ENCODE assay signal across 1 cellular context in the genomic region with DNA sequence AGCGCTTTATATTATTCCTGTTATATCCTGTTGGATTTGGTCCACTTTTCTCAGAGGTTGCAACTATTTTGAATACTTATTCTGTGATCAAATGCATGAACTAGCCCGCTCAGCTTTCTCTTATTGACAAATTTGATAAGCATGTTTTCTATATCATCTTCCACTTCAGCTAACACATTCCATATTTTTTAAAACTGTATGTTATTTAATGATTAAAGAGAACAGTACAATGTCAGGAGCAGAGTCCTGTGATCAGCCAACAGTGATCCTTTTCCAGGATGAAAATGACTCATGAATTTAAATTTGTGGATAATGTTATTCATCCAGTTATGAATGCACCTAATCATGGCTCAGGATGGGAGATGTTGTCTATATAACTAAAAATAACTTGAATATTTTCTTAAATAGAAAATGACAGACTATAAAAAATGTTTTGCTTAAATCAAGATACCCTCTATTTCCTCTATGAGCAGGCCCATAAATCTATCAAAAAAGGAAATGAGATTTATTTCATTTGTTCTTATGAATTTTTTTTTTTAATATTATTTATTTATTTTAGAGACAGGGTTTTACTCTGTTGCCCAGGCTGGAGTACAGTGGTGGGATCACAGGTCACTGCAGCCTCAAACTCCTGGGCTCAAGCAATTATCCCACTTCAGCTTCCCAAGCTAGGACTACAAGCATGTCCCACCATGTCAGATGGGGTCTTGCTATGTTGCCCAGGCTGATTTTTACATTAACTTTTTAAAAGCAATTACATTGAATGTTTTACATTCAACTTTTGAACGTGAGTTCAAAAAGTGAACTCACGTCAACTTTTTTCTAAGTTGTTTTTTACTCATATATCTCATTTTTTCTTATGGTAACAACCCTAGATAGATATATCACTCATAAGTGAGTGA.
TF ChIP-seq lines count a peak whose summit lies in the region.

No MANE protein-coding gene starts in this region.

TF ChIP-seq in HepG2, 621 proteins besides CTCF, POLR2A, EP300 and RAD21:
- no peak for TF ChIP-seq ZNF749 (CRISPR knock-in tag; IDR thresholded peaks at IDR 0.05; ENCODE audit: borderline replicate concordance)
- 0 out of 2 replicates have a peak, but pooled peaks have one; percentile 34 for TF ChIP-seq ZNF121 (CRISPR knock-in tag; IDR thresholded peaks at IDR 0.05)
